ENCODE assay signal across 1 cellular context in genomic region chr3:9224490-9224889, GRCh38.
TF ChIP-seq lines count a peak whose summit lies in the region.

No MANE protein-coding gene starts in this region.

TF ChIP-seq in GM23338, 12 proteins besides CTCF, POLR2A, EP300 and RAD21 (continued from another document):
- no peak for TF ChIP-seq ETS1 (IDR thresholded peaks at IDR 0.05)
- no peak for TF ChIP-seq CREB1 (CRISPR knock-in tag; IDR thresholded peaks at IDR 0.05; ENCODE audit: low read depth)
- TF ChIP-seq ZNF331 (CRISPR knock-in tag; IDR thresholded peaks at IDR 0.05; ENCODE audit: low read depth), result no peak
- no peak for TF ChIP-seq NANOG (IDR thresholded peaks at IDR 0.05; ENCODE audit: borderline replicate concordance)
- no peak for TF ChIP-seq EZH2phosphoT487 (IDR thresholded peaks at IDR 0.05; ENCODE audit: unreplicated experiment)
- TF ChIP-seq EZH2 (IDR thresholded peaks at IDR 0.05; ENCODE audit: low read depth, unreplicated experiment), result no peak
- no peak for TF ChIP-seq STAT1 (IDR thresholded peaks at IDR 0.05; ENCODE audit: unreplicated experiment)
